11 cellular contexts compared by ENCODE assay signal in genomic region chr21:15224346-15225086, GRCh38.
DNase-seq lines count a peak whose midpoint lies in the region; TF ChIP-seq lines count a peak whose summit lies in the region.
"Had no signal": no experiment of that assay in that cellular context is flagged by ENCODE, and none has a peak within 500 bp of the region (broad histone marks: within the 10 kb centered on the region; RNA-seq: fewer than 3 reads in every experiment).

No MANE protein-coding gene starts in this region.

- TF ChIP-seq CTCF in PC-9 (conservative IDR thresholded peaks at IDR 0.05) (no peak), Peyer's patch (IDR thresholded peaks at IDR 0.05) (no peak)

- no peak overlapping the region for H3K4me3 Mint-ChIP-seq in T-helper 2 cell treated with Interferon-gamma antibody and Interleukin-4, amounts not matched to agents 5 μg/mL and 100 μg/mL, for 36 hours

- no peak overlapping the region for H2AFZ ChIP-seq in PC-9

- DNase-seq in EL (peak; percentile 87), PC-9 (peak; percentile 28 to 90), fibroblast of gingiva (ENCODE audit: low read depth) (peak; percentile 87), skeletal muscle cell (ENCODE audit: low read depth) (peak; percentile 92), Peyer's patch (no peak)
- DNase-seq in activated naive CD4-positive, alpha-beta T cell treated with Interleukin-2 at 50 U/mL for 16 hours: no peak
- no peak for DNase-seq in T-helper 2 cell treated with Interferon-gamma antibody and Interleukin-4, amounts not matched to agents 5 μg/mL and 100 μg/mL, for 36 hours (ENCODE audit: low spot score)
- DNase-seq: DMS153, hippocampal formation, OCI-M1, psoas muscle had no signal

- H3K27ac ChIP-seq in PC-9 (peak overlapping the region; percentile 63), Peyer's patch (no peak overlapping the region)
- H3K27ac ChIP-seq: psoas muscle had no signal

- no peaks in the 10 kb centered on the region for H4K20me1 ChIP-seq in PC-9 (ENCODE audit: insufficient read depth)

- POLR2A ChIA-PET in PC-9 (lab: Charles Lee; ENCODE audit: unreplicated experiment): interaction anchor here (0.6 kb wide), 1 partner anchor 15 kb away, joined by 4 read pairs; no protein-coding TSS in a partner anchor

- intact Hi-C loops in PC-9 (cut with micrococcal nuclease; ENCODE audit: unreplicated experiment): no loop called here

- H3K79me2 ChIP-seq in PC-9 (ENCODE audit: low read depth): no peaks in the 10 kb centered on the region

- H3K4me2 ChIP-seq in PC-9: 0 out of 2 replicates have a peak overlapping the region, but pooled peaks have one; percentile 8

- H3K36me3 Mint-ChIP-seq in T-helper 2 cell treated with Interferon-gamma antibody and Interleukin-4, amounts not matched to agents 5 μg/mL and 100 μg/mL, for 36 hours (ENCODE audit: low read depth): no peaks in the 10 kb centered on the region

- H3K27me3 ChIP-seq in PC-9 (ENCODE audit: insufficient read depth, low read depth) (no peaks in the 10 kb centered on the region), Peyer's patch (no peaks in the 10 kb centered on the region)

- no peaks in the 10 kb centered on the region for H3K4me1 Mint-ChIP-seq in T-helper 2 cell treated with Interferon-gamma antibody and Interleukin-4, amounts not matched to agents 5 μg/mL and 100 μg/mL, for 36 hours (ENCODE audit: low read depth)

- H3K36me3 ChIP-seq in PC-9 (ENCODE audit: low read depth): no peaks in the 10 kb centered on the region
- H3K36me3 ChIP-seq in Peyer's patch: no peaks in the 10 kb centered on the region

- H3K27me3 Mint-ChIP-seq in T-helper 2 cell treated with Interferon-gamma antibody and Interleukin-4, amounts not matched to agents 5 μg/mL and 100 μg/mL, for 36 hours (ENCODE audit: low read depth): no peaks in the 10 kb centered on the region

- no peak for TF ChIP-seq POLR2A in Peyer's patch (IDR thresholded peaks at IDR 0.05)

- no peak overlapping the region for H3K27ac Mint-ChIP-seq in T-helper 2 cell treated with Interferon-gamma antibody and Interleukin-4, amounts not matched to agents 5 μg/mL and 100 μg/mL, for 36 hours

- no TSS peak for BruUV-seq in PC-9 (replicated peaks; lab: Mats Ljungman, UMichigan)

- H3K9me3 Mint-ChIP-seq in T-helper 2 cell treated with Interferon-gamma antibody and Interleukin-4, amounts not matched to agents 5 μg/mL and 100 μg/mL, for 36 hours: no peaks in the 10 kb centered on the region

- H3K9me3 ChIP-seq in PC-9 (ENCODE audit: insufficient read depth, low read depth) (peaks cover 14% of the 10 kb centered on the region), Peyer's patch (no peaks in the 10 kb centered on the region)
- H3K9me3 ChIP-seq: psoas muscle had no signal

- H3F3A ChIP-seq in PC-9 (ENCODE audit: insufficient read depth, low read depth): peaks cover 24% of the 10 kb centered on the region

- H3K4me3 ChIP-seq in PC-9: no peak overlapping the region
- no peak overlapping the region for H3K4me3 ChIP-seq in skeletal muscle cell (ENCODE audit: low read depth, low read length)
- no peak overlapping the region for H3K4me3 ChIP-seq in Peyer's patch
- H3K4me3 ChIP-seq: psoas muscle had no signal

- H3K4me1 ChIP-seq in PC-9 (replicated peaks; ENCODE audit: insufficient read depth) (peaks cover 44% of the 10 kb centered on the region), Peyer's patch (no peaks in the 10 kb centered on the region)

- H3K9me2 ChIP-seq in PC-9 (ENCODE audit: insufficient read depth): no peaks in the 10 kb centered on the region

- CTCF ChIA-PET in PC-9 (lab: Charles Lee): no interaction called here

Comparison
In these comparisons a context has a peak if more than half of its experiments do, and no peak if none do; other contexts are left out.
1. DNase-seq: peak in EL (single experiment), PC-9 (2 of 2), fibroblast of gingiva (single experiment) and skeletal muscle cell (single experiment); none in activated naive CD4-positive, alpha-beta T cell treated with Interleukin-2 at 50 U/mL for 16 hours (single experiment), T-helper 2 cell treated with Interferon-gamma antibody and Interleukin-4, amounts not matched to agents 5 μg/mL and 100 μg/mL, for 36 hours (single experiment) and Peyer's patch (0 of 3).